In the genomic region with DNA sequence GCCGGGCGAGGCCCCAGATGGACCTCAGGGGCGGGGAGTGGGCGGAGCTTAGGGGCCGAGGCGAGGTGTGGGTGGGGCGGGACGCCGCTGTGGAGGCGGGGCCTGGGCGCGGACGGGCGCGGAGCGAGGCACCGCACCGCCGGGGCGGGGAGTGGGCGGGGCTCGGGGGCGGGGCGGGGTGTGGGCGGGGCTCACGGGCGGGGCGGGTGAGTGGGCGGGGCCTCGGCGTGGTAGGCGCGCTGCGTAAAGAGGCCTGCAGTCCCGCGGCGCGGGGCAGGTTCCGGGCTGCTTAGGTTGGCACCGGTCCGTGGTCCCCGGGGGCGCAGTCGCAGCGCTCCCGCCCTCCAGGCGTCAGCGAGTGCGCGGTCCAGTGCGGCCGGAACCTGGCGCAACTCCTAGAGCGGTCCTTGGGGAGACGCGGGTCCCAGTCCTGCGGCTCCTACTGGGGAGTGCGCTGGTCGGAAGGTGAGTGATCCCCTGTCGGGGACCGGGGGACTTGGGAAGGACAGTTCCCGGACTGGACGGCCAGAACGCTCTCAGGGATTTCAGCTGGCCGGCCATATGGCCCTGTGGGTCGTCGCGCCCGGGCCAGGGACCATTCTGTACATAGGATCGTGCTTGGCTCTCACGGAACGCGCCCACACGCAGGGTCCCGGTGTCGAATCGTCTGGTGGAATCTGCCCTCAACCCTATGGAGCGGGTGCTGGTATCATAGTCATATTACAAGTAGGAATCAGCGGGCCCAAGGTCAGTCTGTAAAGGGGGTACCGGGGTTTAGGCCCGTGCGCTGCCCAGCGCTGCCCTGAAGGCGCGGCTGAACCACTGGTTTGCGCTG, we compare ENCODE assay signal across 8 cellular contexts. TPM values are rescaled to one million over a fixed set of nuclear protein-coding genes. Genes with fewer than 3 reads are reported as not detected.
DNase-seq lines count a peak whose midpoint lies in the region; ATAC-seq, FAIRE-seq and TF ChIP-seq lines count a peak whose summit lies in the region.

A gene with protein sequence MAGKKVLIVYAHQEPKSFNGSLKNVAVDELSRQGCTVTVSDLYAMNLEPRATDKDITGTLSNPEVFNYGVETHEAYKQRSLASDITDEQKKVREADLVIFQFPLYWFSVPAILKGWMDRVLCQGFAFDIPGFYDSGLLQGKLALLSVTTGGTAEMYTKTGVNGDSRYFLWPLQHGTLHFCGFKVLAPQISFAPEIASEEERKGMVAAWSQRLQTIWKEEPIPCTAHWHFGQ (plus strand): TSS at position 274 of the 835 bp plus-strand sequence. CDS start 6,659 bp downstream, outside the sequence.

- peaks cover 0 to 9% (median 1%) of the 10 kb centered on the region in 4 experiments; a peak in 4 of 7 replicates for H3K4me1 ChIP-seq in H1 (replicated peaks in 1 of 4; ENCODE audit: control insufficient read depth in 3 of 4, insufficient read depth in 4 of 4, low read length in 3 of 4)
- peaks cover 1% of the 10 kb centered on the region for H3K4me1 ChIP-seq in mesendoderm (ENCODE audit: control insufficient read depth, low read depth, low read length)

- H3K4ac ChIP-seq in H1 (replicated peaks; ENCODE audit: insufficient read length, low read depth, low read length) (peak within 1 kb of the TSS; percentile 85), mesendoderm (ENCODE audit: low read depth, low read length) (peak within 1 kb of the TSS; percentile 5)

- H2BK5ac ChIP-seq in H1 (ENCODE audit: low read depth, low read length) (no peak within 1 kb of the TSS), mesendoderm (ENCODE audit: low read length) (no peak within 1 kb of the TSS)

- H3K36me3 ChIP-seq in H1 (ENCODE audit: control insufficient read depth in 2 of 4, insufficient read depth in 4 of 4, low read length in 3 of 4): peaks cover 0 to 7% (median 5%) of the 10 kb centered on the region in 4 experiments; a peak in 3 of 8 replicates
- peaks cover 4% of the 10 kb centered on the region for H3K36me3 ChIP-seq in mesendoderm (ENCODE audit: control insufficient read depth, insufficient read depth, low read length)

- H3K4me3 ChIP-seq in H1 (ENCODE audit: extremely low read depth in 1 of 4, insufficient read depth in 2 of 4, low read depth in 3 of 4, low read length in 4 of 4) (peak within 1 kb of the TSS; percentile 75 to 91 (median 88)), mesendoderm (ENCODE audit: low read length) (peak within 1 kb of the TSS; percentile 90)

- H2BK120ac ChIP-seq in H1 (replicated peaks; ENCODE audit: low read depth, low read length): no peak within 1 kb of the TSS
- no peak within 1 kb of the TSS for H2BK120ac ChIP-seq in mesendoderm (ENCODE audit: low read depth, low read length)

- no peak for FAIRE-seq in H1 (lab: Jason Lieb, UNC)

- peak within 1 kb of the TSS; percentile 76 to 100 for H3K4me2 ChIP-seq in H1 (ENCODE audit: insufficient read depth in 1 of 2, low read depth in 2 of 2, low read length in 2 of 2)
- peak within 1 kb of the TSS; percentile 84 for H3K4me2 ChIP-seq in mesendoderm (ENCODE audit: low read length)

- no peak for TF ChIP-seq CTCF in H1 (IDR thresholded peaks at IDR 0.05; ENCODE audit: control extremely low read depth in 1 of 3, insufficient read depth in 1 of 3, low read depth in 1 of 3, low read length in 3 of 3)

- no peak within 1 kb of the TSS for H3K14ac ChIP-seq in H1 (ENCODE audit: insufficient read length)

- H3K79me1 ChIP-seq in H1 (ENCODE audit: low read depth, low read length) (no peaks in the 10 kb centered on the region), mesendoderm (ENCODE audit: low read length) (peaks cover 2% of the 10 kb centered on the region)

- peak within 1 kb of the TSS; percentile 71 to 85 (median 76) for H3K9ac ChIP-seq in H1 (replicated peaks in 1 of 4; ENCODE audit: extremely low read depth in 1 of 4, low read depth in 3 of 4, low read length in 3 of 4)
- H3K9ac ChIP-seq in mesendoderm (ENCODE audit: low read length): peak within 1 kb of the TSS; percentile 91

- no peak for TF ChIP-seq EP300 in H1 (IDR thresholded peaks at IDR 0.05; ENCODE audit: borderline replicate concordance in 1 of 2, low read depth in 2 of 2, low read length in 2 of 2)

- peak within 1 kb of the TSS; percentile 75 for H2BK12ac ChIP-seq in H1 (ENCODE audit: low read depth, low read length)

- ATAC-seq in GM19395 (IDR thresholded peaks at IDR 0.05; ENCODE audit: unreplicated experiment) (peak; percentile 63), HG03521 (IDR thresholded peaks at IDR 0.05; ENCODE audit: unreplicated experiment) (peak; percentile 79)

- peak within 1 kb of the TSS; percentile 97; the same call in 1 of the 2 replicates for H2AFZ ChIP-seq in H1 (ENCODE audit: low read length)

- POLR2A ChIA-PET in H1 (lab: Charles Lee; ENCODE audit: partially characterized antibody): interaction anchor here (0.6 to 4.5 kb wide), 18 partner anchors 11 to 247 kb away, joined by 3 to 47 read pairs (median 4); a partner anchor contains a TSS

- H4K5ac ChIP-seq in H1 (ENCODE audit: insufficient read length, low read depth, low read length) (peak within 1 kb of the TSS; percentile 29), mesendoderm (ENCODE audit: low read length) (no peak within 1 kb of the TSS)

- CTCF ChIA-PET in H1 (lab: Charles Lee; ENCODE audit: partially characterized antibody): interaction anchor here (0.6 to 3.7 kb wide), 14 partner anchors 10 to 1739 kb away, joined by 3 to 28 read pairs (median 4); no protein-coding TSS in a partner anchor

- peaks cover 0 to 2% of the 10 kb centered on the region in 2 experiments for H4K20me1 ChIP-seq in H1 (replicated peaks in 1 of 2; ENCODE audit: control insufficient read depth in 1 of 2, insufficient read depth in 2 of 2, low read length in 2 of 2)

- H3K79me2 ChIP-seq in H1 (ENCODE audit: control insufficient read depth in 1 of 2, insufficient read depth in 2 of 2, low read length in 2 of 2) (peaks cover 0 to 11% of the 10 kb centered on the region in 2 experiments; a peak in 1 of 4 replicates), mesendoderm (ENCODE audit: control insufficient read depth, insufficient read depth, low read length) (peaks cover 5% of the 10 kb centered on the region)

- TF ChIP-seq RAD21 in H1 (IDR thresholded peaks at IDR 0.05 in 1 of 2, conservative IDR thresholded peaks at IDR 0.05 in 1 of 2; ENCODE audit: low read depth in 2 of 2, low read length in 2 of 2): no peak

- H3K23ac ChIP-seq in H1 (ENCODE audit: insufficient read length) (no peak within 1 kb of the TSS), mesendoderm (ENCODE audit: low read length) (peak within 1 kb of the TSS; percentile 97)

- no peak within 1 kb of the TSS for H2BK20ac ChIP-seq in H1 (ENCODE audit: low read length)

- H3K9me3 ChIP-seq in H1 (ENCODE audit: insufficient read depth in 2 of 2, low read depth in 1 of 2, low read length in 1 of 2): no peaks in the 10 kb centered on the region

- H3K18ac ChIP-seq in H1 (ENCODE audit: extremely low read depth, low read length) (peak within 1 kb of the TSS; percentile 25), mesendoderm (ENCODE audit: low read length) (peak within 1 kb of the TSS; percentile 81)

- no peaks in the 10 kb centered on the region for H3K27me3 ChIP-seq in H1 (replicated peaks in 1 of 4; ENCODE audit: control insufficient read depth in 3 of 4, extremely low read depth in 1 of 4, insufficient read depth in 3 of 4, low read length in 3 of 4)
- no peaks in the 10 kb centered on the region for H3K27me3 ChIP-seq in mesendoderm (ENCODE audit: insufficient read depth, low read length, poor library complexity)

- peak within 1 kb of the TSS; percentile 65 for H4K91ac ChIP-seq in H1 (replicated peaks; ENCODE audit: insufficient read length, low read length)

- peak within 1 kb of the TSS; percentile 92 for H4K8ac ChIP-seq in H1 (ENCODE audit: extremely low read depth, insufficient read depth, low read length)
- H4K8ac ChIP-seq in mesendoderm (ENCODE audit: low read depth, low read length): no peak within 1 kb of the TSS

- H2BK15ac ChIP-seq in H1 (ENCODE audit: low read length) (no peak within 1 kb of the TSS; the same call in 1 of the 2 replicates), mesendoderm (replicated peaks; ENCODE audit: low read depth) (no peak within 1 kb of the TSS)

- H2AK5ac ChIP-seq in H1 (ENCODE audit: low read depth, low read length): no peak within 1 kb of the TSS
- peak within 1 kb of the TSS; percentile 5 for H2AK5ac ChIP-seq in mesendoderm (ENCODE audit: low read length)

- 7% methylated on average over 34 of the region's 86 CpGs; no CpG with 5 or more reads in 1 of the 2 experiments for WGBS in H1 (ENCODE audit: extremely low coverage in 1 of 2, insufficient coverage in 1 of 2, insufficient read length in 1 of 2, insufficient replicate concordance in 2 of 2, low coverage in 1 of 2, low lambda C conversion rate in 2 of 2, missing lambda C conversion rate in 1 of 2), 2 experiments
- no CpG with 5 or more reads among the region's 86 CpGs for WGBS in mesendoderm (ENCODE audit: extremely low coverage, insufficient coverage, low lambda C conversion rate)

- H3K56ac ChIP-seq in H1 (replicated peaks; ENCODE audit: insufficient read length, low read depth, low read length): peak within 1 kb of the TSS; percentile 9
- peak within 1 kb of the TSS; percentile 93 for H3K56ac ChIP-seq in mesendoderm (ENCODE audit: low read length)

- H3K27ac ChIP-seq in H1 (ENCODE audit: low read depth, low read length) (0 out of 2 replicates have a peak within 1 kb of the TSS, but pooled peaks have one; percentile 51), mesendoderm (ENCODE audit: low read depth, low read length) (no peak within 1 kb of the TSS)

- DNase-seq in CD1c-positive myeloid dendritic cell (ENCODE audit: extremely low spot score) (peak; percentile 88), NOMO-1 (lab: John Stamatoyannopoulos, UW; ENCODE audit: unreplicated experiment in 2 of 2) (peak; percentile 66 to 71), H1 (ENCODE audit: low read depth in 1 of 2, low spot score in 2 of 2) (peak in 1 of 2 experiments; percentile 96), mesendoderm (peak; percentile 91)
- peak; percentile 75 to 79 for DNase-seq in activated CD8-positive, alpha-beta memory T cell treated with anti-CD3 and anti-CD28 coated beads for 4 hours (ENCODE audit: low read depth in 2 of 2)
- peak; percentile 88 for DNase-seq in stimulated activated CD8-positive, alpha-beta memory T cell treated with anti-CD3 and anti-CD28 coated beads, Interleukin-12 subunit alpha, Interleukin-12 subunit beta, amount 100 ng/mL, for 4 hours (ENCODE audit: low read depth)

- TF ChIP-seq POLR2A in H1 (IDR thresholded peaks at IDR 0.05; ENCODE audit: control extremely low read depth in 1 of 2, low read depth in 2 of 2, low read length in 2 of 2): peak; percentile 70 to 91

- peaks cover 11% of the 10 kb centered on the region for H3K23me2 ChIP-seq in H1 (ENCODE audit: low read depth, low read length)

RNA-seq across cellular contexts. Expression of the gene that starts here (rescaled TPM):
- 126 and 135 TPM in 2 replicates for total RNA-seq in H1 (2021; fragmentation: NEBNext Ultra II Directional; extraction: Animal tissue kit (Norgen Biotek cat#: 25700))
- 135 and 168 TPM in 2 replicates for polyA plus RNA-seq in H1 (2011; rRNA removed)
- polyA plus RNA-seq in H1 (2011; cell fraction: cytosol; rRNA removed): 159 TPM
- 86.7 TPM for polyA plus RNA-seq in H1 (2011; cell fraction: nucleus; rRNA removed)
- 137 to 177 TPM (median 167 TPM) in 4 replicates for polyA plus RNA-seq in H1 (2012, experiment 1 of 2)
- 169 TPM for polyA plus RNA-seq in H1 (2012, experiment 2 of 2)
- polyA plus RNA-seq in H1 (2013, experiment 1 of 2): 90.2 TPM
- 97.3 TPM for polyA plus RNA-seq in H1 (2013, experiment 2 of 2)
- polyA minus RNA-seq in H1 (2011; rRNA and poly(A)+ RNA removed): 98.2 and 115 TPM in 2 replicates
- polyA minus RNA-seq in H1 (2011; cell fraction: cytosol; rRNA and poly(A)+ RNA removed): 83.5 TPM
- 27.6 TPM for polyA minus RNA-seq in H1 (2011; cell fraction: nucleus; rRNA and poly(A)+ RNA removed)
- polyA plus RNA-seq in mesendoderm (2013, experiment 1 of 2): 103 TPM
- 109 TPM for polyA plus RNA-seq in mesendoderm (2013, experiment 2 of 2)
